Comparison of ENCODE assay signal across 8 cellular contexts in the genomic region with DNA sequence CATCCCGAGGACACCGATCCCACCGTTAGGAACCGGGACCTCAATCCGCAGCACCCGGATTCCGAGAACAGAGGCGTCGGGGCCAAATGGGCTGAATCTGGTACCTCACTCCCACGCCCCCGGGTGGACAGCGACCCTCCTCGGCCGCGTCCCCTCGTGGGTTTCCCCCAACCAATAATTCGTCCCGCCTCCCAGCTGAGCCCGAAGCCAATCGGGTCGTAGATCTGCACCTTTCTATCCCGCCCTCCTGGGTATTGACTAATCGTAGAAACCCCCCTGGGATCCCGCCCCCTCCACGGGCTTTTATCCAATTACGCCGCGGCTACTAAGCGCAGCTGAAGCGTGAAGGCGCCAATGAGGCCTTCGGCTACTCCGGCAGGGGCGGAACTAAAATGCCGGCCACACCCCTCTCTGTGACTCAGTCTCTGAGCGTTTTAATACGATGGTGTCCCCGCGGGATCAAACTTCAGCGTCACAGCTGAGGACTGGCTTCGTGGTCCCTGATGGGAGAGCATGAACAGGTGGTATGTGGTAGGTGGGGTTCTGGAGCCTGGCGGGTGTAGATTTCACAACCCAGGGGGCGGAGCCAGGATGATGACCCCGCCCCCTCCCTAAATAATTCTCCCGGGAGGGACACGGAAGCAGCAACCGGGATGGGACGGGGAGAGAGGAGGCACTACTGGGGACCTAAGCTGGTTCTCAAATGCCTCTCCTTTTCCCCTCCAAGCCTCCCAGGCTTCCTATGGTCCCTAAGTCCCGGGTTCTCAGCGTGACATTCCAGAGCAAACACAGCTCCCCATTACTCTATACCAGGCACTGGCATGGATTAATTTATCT. TPM values are rescaled to one million over a fixed set of nuclear protein-coding genes. Genes with fewer than 3 reads are reported as not detected.
DNase-seq lines count a peak whose midpoint lies in the region; ATAC-seq and TF ChIP-seq lines count a peak whose summit lies in the region.

A gene with protein sequence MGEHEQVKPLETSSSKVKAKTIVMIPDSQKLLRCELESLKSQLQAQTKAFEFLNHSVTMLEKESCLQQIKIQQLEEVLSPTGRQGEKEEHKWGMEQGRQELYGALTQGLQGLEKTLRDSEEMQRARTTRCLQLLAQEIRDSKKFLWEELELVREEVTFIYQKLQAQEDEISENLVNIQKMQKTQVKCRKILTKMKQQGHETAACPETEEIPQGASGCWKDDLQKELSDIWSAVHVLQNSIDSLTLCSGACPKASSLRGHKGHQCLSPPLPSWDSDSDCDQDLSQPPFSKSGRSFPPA (plus strand): TSS at position 416 of the 837 bp plus-strand sequence. CDS start 88 bp downstream, at position 504.
A gene (minus strand): TSS at position 165 of the 837 bp plus-strand sequence. CDS start 649 bp downstream, outside the sequence.

- in situ Hi-C loops in GM18951 (cut with MboI; ENCODE audit: low sequenced_read_pairs, unreplicated experiment), result no loop called here

- H3K4me1 ChIP-seq in spleen, result peaks cover 19 to 49% (median 36%) of the 10 kb centered on the region in 6 donors

- DNase-seq in AG09319 (ENCODE audit: extremely low read depth, low read depth) (peak; percentile 96), NCI-H345 (lab: John Stamatoyannopoulos, UW) (peak; percentile 91), inferior parietal cortex (ENCODE audit: extremely low spot score) (peak; percentile 98), spleen (peak; percentile 98)
- peak; percentile 95 to 97 (median 96) for DNase-seq in activated CD4-positive, CD25-positive, alpha-beta regulatory T cell (lab: John Stamatoyannopoulos, UW)
- peak; percentile 98 for DNase-seq in central memory CD4-positive, alpha-beta T cell

- peak within 1 kb of the TSS; percentile 43 to 95 (median 86) for H3K27ac ChIP-seq in spleen

- no peaks in the 10 kb centered on the region for H3K27me3 ChIP-seq in spleen (replicated peaks in 1 of 7)

- H3K4me3 ChIP-seq in spleen, result peak within 1 kb of the TSS; percentile 54 to 91 (median 64)

- intact Hi-C loops in spleen (cut with DNase I; ENCODE audit: low total_unique reads), result no loop called here

- TF ChIP-seq CTCF in AG09319 (IDR thresholded peaks at IDR 0.05; ENCODE audit: low read depth, low read length), result no peak; the same call in 1 of the 2 replicates
- TF ChIP-seq CTCF in spleen (IDR thresholded peaks at IDR 0.05 in 8 of 11, conservative IDR thresholded peaks at IDR 0.05 in 3 of 11), result peak in 5 of 11 experiments; percentile 12 to 38 (median 21)

- H3K36me3 ChIP-seq in spleen, result peaks cover 0 to 37% (median 0%) of the 10 kb centered on the region in 6 donors

- TF ChIP-seq POLR2A in GM18951 (IDR thresholded peaks at IDR 0.05; ENCODE audit: extremely low read depth, insufficient read depth, insufficient read length), result peak; percentile 71
- TF ChIP-seq POLR2A in spleen (IDR thresholded peaks at IDR 0.05), result peak in 2 of 3 donors; percentile 7 to 9

- peaks cover 0 to 10% (median 8%) of the 10 kb centered on the region in 8 donors for H3K9me3 ChIP-seq in spleen

- 0 to 1% (median 1%) methylated on average over 37 to 50 of the region's 50 CpGs for WGBS in spleen, 5 donors

- ATAC-seq in HG03196 (IDR thresholded peaks at IDR 0.05; ENCODE audit: unreplicated experiment), result peak; percentile 81

RNA-seq across cellular contexts. Expression of the first gene that starts in this region (rescaled TPM):
- total RNA-seq in spleen, result 10 to 100 TPM; 40.1 to 57.5 (median 51.3) TPM
- polyA plus RNA-seq in spleen, result 10 to 100 TPM; 34.7 to 83.7 (median 73.9) TPM

RNA-seq across cellular contexts. Expression of the second gene that starts in this region (rescaled TPM):
- total RNA-seq in spleen, result 100 to 1,000 TPM in 3 of 7 donors, 10 to 100 TPM in 4; 44.1 to 143 (median 54.2) TPM
- 10 to 100 TPM; 65.8 to 82.0 (median 73.4) TPM for polyA plus RNA-seq in spleen

Comparison
In these comparisons a context has a peak if more than half of its experiments do, and no peak if none do; other contexts are left out.
1. Peak in every context shown above with its lines: DNase-seq, ATAC-seq, H3K4me3 ChIP-seq and H3K27ac ChIP-seq.